In the genomic region with DNA sequence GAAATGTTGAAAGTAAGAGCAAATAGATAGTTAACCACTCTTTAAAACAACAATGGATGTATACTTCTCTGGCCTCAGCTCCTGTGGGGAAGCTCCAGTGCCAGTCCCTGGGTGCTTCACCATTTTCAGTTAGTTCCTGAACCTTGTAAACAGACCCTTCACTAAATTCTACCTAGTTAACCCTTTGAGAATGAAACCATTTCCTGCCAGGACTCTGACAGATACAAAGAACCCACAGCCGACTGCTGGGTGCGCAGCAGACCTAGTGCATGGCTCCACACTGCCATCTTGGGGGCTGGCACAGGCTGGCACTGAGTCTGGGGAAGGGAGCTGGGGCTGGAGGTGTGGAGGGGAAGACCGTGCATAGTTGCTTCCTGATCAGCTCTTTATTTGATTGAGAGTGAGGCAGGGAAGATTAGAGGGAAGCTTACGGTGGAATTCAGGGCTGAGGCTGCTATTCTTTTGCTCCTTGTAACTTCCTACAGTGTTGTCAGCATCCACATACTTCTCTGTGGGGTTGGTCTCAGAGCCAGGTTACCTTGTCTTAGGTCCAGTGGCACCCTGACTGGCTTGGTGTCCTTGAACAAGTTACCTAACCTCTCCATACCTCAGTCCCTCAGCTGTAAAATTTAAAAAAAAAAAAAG, we compare ENCODE assay signal across 8 cellular contexts.
DNase-seq lines count a peak whose midpoint lies in the region; TF ChIP-seq lines count a peak whose summit lies in the region.
"Not testable (repeated sequence)": the region's sequence is repeated elsewhere in the genome, so short reads cannot be mapped to it uniquely, and the experiment has no call there.

No MANE protein-coding gene starts in this region.

- H3K4me3 ChIP-seq in CD4-positive, alpha-beta memory T cell (ENCODE audit: low read length in 2 of 2); MG63; cardiac fibroblast (replicated peaks in 1 of 2; ENCODE audit: low read depth in 2 of 2, low read length in 2 of 2); hepatocyte: not testable (repeated sequence)

- CTCF ChIA-PET in CD4-positive, alpha-beta memory T cell (lab: Charles Lee; ENCODE audit: partially characterized antibody): interaction anchor here (1.5 kb wide), 2 partner anchors 21 to 97 kb away, joined by 3 to 4 read pairs; no protein-coding TSS in a partner anchor

- H3K4me3 Mint-ChIP-seq in CD4-positive, alpha-beta memory T cell: peak overlapping the region in 1 of 8 donors; percentile 65
- H3K4me3 Mint-ChIP-seq in osteocyte (ENCODE audit: unreplicated experiment): not testable (repeated sequence)

- not testable (repeated sequence) for H3K4me1 Mint-ChIP-seq in CD4-positive, alpha-beta memory T cell; osteocyte (ENCODE audit: unreplicated experiment)

- H3K9me2 ChIP-seq in hepatocyte (replicated peaks; ENCODE audit: insufficient read depth): not testable (repeated sequence)

- peak overlapping the region in 2 of 7 donors; percentile 52 to 71 for H3K27ac Mint-ChIP-seq in CD4-positive, alpha-beta memory T cell
- H3K27ac Mint-ChIP-seq in osteocyte (ENCODE audit: unreplicated experiment): not testable (repeated sequence)

- not testable (repeated sequence) for H3K36me3 Mint-ChIP-seq in CD4-positive, alpha-beta memory T cell; osteocyte (ENCODE audit: unreplicated experiment)

- intact Hi-C loops in CD4-positive, alpha-beta memory T cell (cut with micrococcal nuclease): loop anchor here (5.0 kb wide), 2 partner anchors 96 to 211 kb away; no protein-coding TSS in a partner anchor

- not testable (repeated sequence) for H3K36me3 ChIP-seq in CD4-positive, alpha-beta memory T cell (ENCODE audit: insufficient read depth, low read length); MG63; hepatocyte (replicated peaks; ENCODE audit: insufficient read depth, low read depth)

- not testable (repeated sequence) for H3K27me3 Mint-ChIP-seq in CD4-positive, alpha-beta memory T cell; osteocyte (ENCODE audit: unreplicated experiment)

- H3K79me2 ChIP-seq in hepatocyte: not testable (repeated sequence)

- H3K9me3 ChIP-seq in CD4-positive, alpha-beta memory T cell (ENCODE audit: control insufficient read depth in 1 of 2, low read length in 2 of 2); MG63; hepatocyte (ENCODE audit: low read depth): not testable (repeated sequence)

- H3K27me3 ChIP-seq in CD4-positive, alpha-beta memory T cell (ENCODE audit: insufficient read depth, low read length); MG63; hepatocyte: not testable (repeated sequence)

- not testable (repeated sequence) for H3K27ac ChIP-seq in CD4-positive, alpha-beta memory T cell (ENCODE audit: low read depth, low read length); hepatocyte

- POLR2A ChIA-PET in CD4-positive, alpha-beta memory T cell (lab: Charles Lee; ENCODE audit: partially characterized antibody): not testable (repeated sequence)

- H3K4me1 ChIP-seq in CD4-positive, alpha-beta memory T cell (ENCODE audit: insufficient read depth, low read length); hepatocyte (ENCODE audit: insufficient read depth): not testable (repeated sequence)

- peak; percentile 7 for TF ChIP-seq CTCF in cardiac fibroblast (IDR thresholded peaks at IDR 0.05; ENCODE audit: low read depth, low read length)
- TF ChIP-seq CTCF in hepatocyte (IDR thresholded peaks at IDR 0.05; ENCODE audit: poor library complexity): peak; percentile 27
- TF ChIP-seq CTCF in osteocyte (IDR thresholded peaks at IDR 0.05): peak; percentile 54

- not testable (repeated sequence) for H3K4me2 ChIP-seq in hepatocyte

- not testable (repeated sequence) for H4K20me1 ChIP-seq in hepatocyte (ENCODE audit: insufficient read depth, poor library complexity, severe bottlenecking)

- H2AFZ ChIP-seq in hepatocyte: not testable (repeated sequence)

- peak; percentile 38 to 47 (median 43) for DNase-seq in CD4-positive, alpha-beta memory T cell
- peak; percentile 18 for DNase-seq in MG63
- peak; percentile 47 for DNase-seq in activated CD4-positive, alpha-beta T cell treated with anti-CD3 and anti-CD28 coated beads for 48 hours
- peak; percentile 1 for DNase-seq in activated T-helper 9 cell treated with anti-CD3 and anti-CD28 coated beads, Interleukin-2, amount 50 U/mL, for 16 hours (ENCODE audit: low read depth)
- not testable (repeated sequence) for DNase-seq in cardiac fibroblast (ENCODE audit: low read depth in 2 of 2); hepatocyte (ENCODE audit: low spot score); osteocyte (ENCODE audit: extremely low spot score, unreplicated experiment)
- DNase-seq in stimulated activated CD8-positive, alpha-beta memory T cell treated with anti-CD3 and anti-CD28 coated beads, Interleukin-4, amount 100 ng/mL, for 48 hours: peak; percentile 37

- WGBS in hepatocyte (ENCODE audit: low lambda C conversion rate, missing lambda C conversion rate): 51% methylated on average over 3 of the region's 4 CpGs

- not testable (repeated sequence) for H3K9me3 Mint-ChIP-seq in CD4-positive, alpha-beta memory T cell; osteocyte (ENCODE audit: unreplicated experiment)
